In genomic region chr2:237469410-237469809, GRCh38 we compare ENCODE assay signal across 1 cellular context. TPM values are rescaled to one million over a fixed set of nuclear protein-coding genes. Genes with fewer than 3 reads are reported as not detected.
"Had no signal": no experiment of that assay in that cellular context is flagged by ENCODE, and none has a peak within 500 bp of the region (broad histone marks: within the 10 kb centered on the region; RNA-seq: fewer than 3 reads in every experiment).

No MANE protein-coding gene starts in this region.

RNA-seq across cellular contexts. Expression of gene COL6A3, which starts 55.4 kb away (rescaled TPM):
- polyA plus RNA-seq: foreskin keratinocyte had no signal
